19 cellular contexts compared by ENCODE assay signal in the genomic region with DNA sequence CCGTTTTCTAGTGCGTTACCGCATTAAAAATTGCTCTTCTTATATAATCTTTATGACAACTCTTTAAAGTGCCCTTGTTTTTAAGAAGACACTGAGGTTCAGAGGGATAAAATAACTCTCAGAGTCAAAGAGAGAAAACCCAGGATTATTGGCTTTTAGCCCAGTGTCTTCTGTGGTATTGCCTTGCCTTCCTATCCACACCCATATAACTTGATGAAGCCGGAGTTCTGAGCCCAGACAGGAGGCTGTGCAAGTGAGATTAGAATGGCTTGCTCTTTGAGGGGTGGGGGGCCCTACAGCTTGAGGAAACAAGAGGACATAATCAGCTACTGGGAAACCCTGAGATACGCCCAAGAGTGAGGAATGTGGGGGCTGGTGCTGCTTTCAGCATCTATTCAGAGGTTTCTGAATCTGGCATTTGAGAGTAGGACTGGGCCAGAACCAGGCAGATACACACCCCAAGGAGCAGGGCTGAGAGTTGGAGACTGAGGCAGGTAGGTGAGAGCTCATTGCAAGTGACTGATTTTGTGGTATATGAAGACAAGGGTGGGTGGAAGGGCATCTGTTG. TPM values are rescaled to one million over a fixed set of nuclear protein-coding genes. Genes with fewer than 3 reads are reported as not detected.
DNase-seq lines count a peak whose midpoint lies in the region; ATAC-seq and TF ChIP-seq lines count a peak whose summit lies in the region.
"Had no signal": no experiment of that assay in that cellular context is flagged by ENCODE, and none has a peak within 500 bp of the region (broad histone marks: within the 10 kb centered on the region; RNA-seq: fewer than 3 reads in every experiment).

No MANE protein-coding gene starts in this region.

- 25 to 69% methylated on average over 5 of the region's 5 CpGs for whole genome bisulfite sequencing in sigmoid colon, 2 donors

- intact Hi-C loops in sigmoid colon (cut with DNase I): loop anchor here (5.0 kb wide), 1 partner anchor 42 kb away; the partner anchor contains the start of gene TSPAN14
- intact Hi-C loops in sciatic nerve (cut with DNase I): no loop called here

- no peaks in the 10 kb centered on the region for H3K9me3 ChIP-seq in WERI-Rb-1 (ENCODE audit: severe bottlenecking)
- H3K9me3 ChIP-seq in sigmoid colon: no peaks in the 10 kb centered on the region

- H3K27ac ChIP-seq in WERI-Rb-1 (peak overlapping the region; percentile 92), sigmoid colon (peak overlapping the region in 3 of 4 donors; percentile 86 to 87 (median 86))

- TF ChIP-seq CTCF in WERI-Rb-1 (IDR thresholded peaks at IDR 0.05; ENCODE audit: low read depth, low read length) (no peak), sigmoid colon (IDR thresholded peaks at IDR 0.05) (no peak), GM20000 (IDR thresholded peaks at IDR 0.05; ENCODE audit: extremely low read depth, missing control alignments) (no peak)

- no peak for TF ChIP-seq EP300 in sigmoid colon (IDR thresholded peaks at IDR 0.05)

- no peaks in the 10 kb centered on the region for H3K27me3 ChIP-seq in WERI-Rb-1 (ENCODE audit: insufficient read depth, low read depth, severe bottlenecking)
- no peaks in the 10 kb centered on the region for H3K27me3 ChIP-seq in sigmoid colon

- H3K4me3 ChIP-seq in WERI-Rb-1 (ENCODE audit: low read depth, low read length) (peak overlapping the region; percentile 1; the same call in 1 of the 2 replicates), sigmoid colon (peak overlapping the region in 1 of 4 donors; percentile 15)

- H3K36me3 ChIP-seq in WERI-Rb-1 (peaks cover 42% of the 10 kb centered on the region), sigmoid colon (no peaks in the 10 kb centered on the region)

- no peak for TF ChIP-seq POLR2A in sigmoid colon (IDR thresholded peaks at IDR 0.05)

- peaks cover 0 to 75% (median 72%) of the 10 kb centered on the region in 4 donors for H3K4me1 ChIP-seq in sigmoid colon

- DNase-seq in M059J (ENCODE audit: low read depth) (peak; percentile 28), WERI-Rb-1 (peak; percentile 26), inferior parietal cortex (ENCODE audit: extremely low spot score) (peak; percentile 45), sigmoid colon (no peak), GM20000 (ENCODE audit: low spot score) (no peak), OCI-M2 (lab: John Stamatoyannopoulos, UW; ENCODE audit: unreplicated experiment) (no peak), sciatic nerve (ENCODE audit: low spot score) (no peak)
- no peak for DNase-seq in activated CD8-positive, alpha-beta memory T cell treated with anti-CD3 and anti-CD28 coated beads, Interleukin-2, amount 50 U/mL, for 4 hours
- DNase-seq: activated CD4-positive, CD25-positive, alpha-beta regulatory T cell treated with anti-CD3 and anti-CD28 coated beads, Interleukin-2, amount 50 U/mL, for 72 hours; activated T-cell treated with anti-CD3 and anti-CD28 coated beads, Interleukin-2, amount 50 U/mL, for 24 hours; HFFc6; NCI-H1092 treated with DMSO at 0.1 percent for 48 hours; NCI-H524 had no signal

- no peak for ATAC-seq in sciatic nerve

RNA-seq across cellular contexts. Expression of gene PRXL2A, which starts 2.3 kb away (rescaled TPM):
- 23.6 and 32.4 TPM in 2 replicates for total RNA-seq in M059J (2014; rRNA removed; shearing (Covaris generic))
- total RNA-seq in sigmoid colon (10 to 100 TPM; 43.7 to 57.4 (median 50.9) TPM), sciatic nerve (117 TPM)
- 10 to 100 TPM; 33.3 to 63.5 (median 37.8) TPM for polyA plus RNA-seq in sigmoid colon

RNA-seq across cellular contexts. Expression of gene TSPAN14, which starts 43.4 kb away (rescaled TPM):
- 32.0 and 44.4 TPM in 2 replicates for total RNA-seq in M059J (2014; rRNA removed; shearing (Covaris generic))
- total RNA-seq in sigmoid colon (10 to 100 TPM; 22.0 to 29.9 (median 23.9) TPM), sciatic nerve (103 TPM)
- 10 to 100 TPM; 12.0 to 67.3 (median 14.1) TPM for polyA plus RNA-seq in sigmoid colon

RNA-seq across cellular contexts. Expression of gene DYDC2, which starts 54.1 kb away (rescaled TPM):
- not detected in 2 replicates for total RNA-seq in M059J (2014; rRNA removed; shearing (Covaris generic))
- total RNA-seq in sigmoid colon: not detected
- under 1 TPM in 1 of 3 donors, not detected in 2; 0.41 TPM for polyA plus RNA-seq in sigmoid colon
- total RNA-seq in sciatic nerve: not detected
- total RNA-seq: astrocyte, HFFc6, subcutaneous adipose tissue had no signal
- polyA plus RNA-seq: CD14-positive monocyte had no signal

RNA-seq across cellular contexts. Expression of gene DYDC1, which starts 54.1 kb away (rescaled TPM):
- not detected in 2 replicates for total RNA-seq in M059J (2014; rRNA removed; shearing (Covaris generic))
- total RNA-seq in sigmoid colon (not detected), sciatic nerve (not detected)
- not detected for polyA plus RNA-seq in sigmoid colon
- total RNA-seq: astrocyte, epithelial cell of proximal tubule, HFFc6, renal cortical epithelial cell, SK-MEL-5, subcutaneous adipose tissue had no signal
- polyA plus RNA-seq: CD14-positive monocyte had no signal

Comparison
In these comparisons a context has a peak if more than half of its experiments do, and no peak if none do; other contexts are left out.
1. DNase-seq: peak in M059J (single experiment), WERI-Rb-1 (single experiment) and inferior parietal cortex (single experiment); none in sigmoid colon (single experiment), GM20000 (single experiment), activated CD8-positive, alpha-beta memory T cell treated with anti-CD3 and anti-CD28 coated beads, Interleukin-2, amount 50 U/mL, for 4 hours (single experiment), OCI-M2 (single experiment) and sciatic nerve (single experiment).